Comparison of ENCODE assay signal across 1 cellular context in the genomic region with DNA sequence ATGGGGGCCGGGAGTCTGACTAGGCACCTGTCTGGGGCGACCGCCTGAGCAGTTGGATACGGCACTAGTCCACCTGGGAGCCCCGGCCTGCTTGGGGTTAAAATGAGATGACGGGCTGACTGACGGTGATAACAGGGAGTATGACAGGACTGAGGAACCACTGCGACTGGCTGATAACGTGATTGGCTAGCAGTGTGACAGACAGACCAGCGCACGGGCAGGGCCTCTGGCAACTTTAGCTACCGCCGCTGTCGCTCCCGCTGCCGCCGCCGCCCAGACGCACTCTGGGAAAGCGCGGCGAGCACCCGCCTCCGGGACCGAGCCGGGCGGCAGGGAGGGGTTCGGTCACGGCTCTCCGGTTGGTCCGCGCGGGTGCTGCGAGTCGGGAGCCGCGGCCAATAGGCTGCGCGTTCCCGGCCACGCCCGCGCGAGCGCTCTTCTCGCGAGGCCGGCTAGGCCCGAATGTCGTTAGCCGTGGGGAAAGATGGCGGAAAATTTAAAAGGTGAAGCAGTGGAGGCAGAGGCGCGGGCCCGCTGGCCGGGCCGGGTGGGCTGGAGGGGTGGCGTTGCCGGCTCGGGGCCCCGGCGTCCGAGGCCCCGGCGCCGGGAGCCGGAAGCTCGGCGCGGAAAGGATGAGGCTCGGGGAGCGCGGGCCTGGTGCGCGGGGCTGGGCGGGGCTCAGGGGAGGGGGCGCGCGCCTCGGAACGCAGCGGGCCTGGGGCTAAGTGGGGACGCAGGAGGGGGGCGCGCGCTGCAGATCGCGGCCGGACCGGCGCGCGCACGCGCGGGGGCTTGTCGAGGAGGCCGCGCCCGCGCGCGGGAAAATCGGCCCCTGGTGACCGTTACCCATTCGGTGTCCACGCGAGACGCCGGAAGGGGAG.
A peak's percentile ranks its signal among the peaks of the same experiment; 100 is the strongest.
TF ChIP-seq lines count a peak whose summit lies in the region.

A gene with protein sequence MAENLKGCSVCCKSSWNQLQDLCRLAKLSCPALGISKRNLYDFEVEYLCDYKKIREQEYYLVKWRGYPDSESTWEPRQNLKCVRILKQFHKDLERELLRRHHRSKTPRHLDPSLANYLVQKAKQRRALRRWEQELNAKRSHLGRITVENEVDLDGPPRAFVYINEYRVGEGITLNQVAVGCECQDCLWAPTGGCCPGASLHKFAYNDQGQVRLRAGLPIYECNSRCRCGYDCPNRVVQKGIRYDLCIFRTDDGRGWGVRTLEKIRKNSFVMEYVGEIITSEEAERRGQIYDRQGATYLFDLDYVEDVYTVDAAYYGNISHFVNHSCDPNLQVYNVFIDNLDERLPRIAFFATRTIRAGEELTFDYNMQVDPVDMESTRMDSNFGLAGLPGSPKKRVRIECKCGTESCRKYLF (plus strand): TSS at position 434 of the 881 bp plus-strand sequence. CDS start 51 bp downstream, at position 485.

TF ChIP-seq in H1, 55 proteins besides CTCF, POLR2A, EP300 and RAD21 (continued from another document):
- no peak for TF ChIP-seq SUZ12 (IDR thresholded peaks at IDR 0.05; ENCODE audit: low read length)
- peak; percentile 53 for TF ChIP-seq TBP (IDR thresholded peaks at IDR 0.05; ENCODE audit: low read depth, low read length)
- peak; percentile 72 for TF ChIP-seq BRCA1 (IDR thresholded peaks at IDR 0.05; ENCODE audit: low read depth, low read length)
- TF ChIP-seq SP4 (IDR thresholded peaks at IDR 0.05; ENCODE audit: low read length) = no peak
- TF ChIP-seq CHD2 (IDR thresholded peaks at IDR 0.05; ENCODE audit: low read length) = peak; percentile 88
- peak; percentile 84 for TF ChIP-seq YY1 (IDR thresholded peaks at IDR 0.05; ENCODE audit: low read depth, low read length)
- TF ChIP-seq HDAC2 (IDR thresholded peaks at IDR 0.05; ENCODE audit: borderline replicate concordance in 1 of 2, low read depth in 2 of 2, low read length in 2 of 2) = peak in 1 of 2 experiments; percentile 82; a peak in 1 of 4 replicates
- TF ChIP-seq TAF1 (IDR thresholded peaks at IDR 0.05; ENCODE audit: low read depth, low read length) = peak; percentile 80
- TF ChIP-seq POLR2AphosphoS5 (IDR thresholded peaks at IDR 0.05; ENCODE audit: low read depth, low read length) = no peak
- TF ChIP-seq, protein P1, sequence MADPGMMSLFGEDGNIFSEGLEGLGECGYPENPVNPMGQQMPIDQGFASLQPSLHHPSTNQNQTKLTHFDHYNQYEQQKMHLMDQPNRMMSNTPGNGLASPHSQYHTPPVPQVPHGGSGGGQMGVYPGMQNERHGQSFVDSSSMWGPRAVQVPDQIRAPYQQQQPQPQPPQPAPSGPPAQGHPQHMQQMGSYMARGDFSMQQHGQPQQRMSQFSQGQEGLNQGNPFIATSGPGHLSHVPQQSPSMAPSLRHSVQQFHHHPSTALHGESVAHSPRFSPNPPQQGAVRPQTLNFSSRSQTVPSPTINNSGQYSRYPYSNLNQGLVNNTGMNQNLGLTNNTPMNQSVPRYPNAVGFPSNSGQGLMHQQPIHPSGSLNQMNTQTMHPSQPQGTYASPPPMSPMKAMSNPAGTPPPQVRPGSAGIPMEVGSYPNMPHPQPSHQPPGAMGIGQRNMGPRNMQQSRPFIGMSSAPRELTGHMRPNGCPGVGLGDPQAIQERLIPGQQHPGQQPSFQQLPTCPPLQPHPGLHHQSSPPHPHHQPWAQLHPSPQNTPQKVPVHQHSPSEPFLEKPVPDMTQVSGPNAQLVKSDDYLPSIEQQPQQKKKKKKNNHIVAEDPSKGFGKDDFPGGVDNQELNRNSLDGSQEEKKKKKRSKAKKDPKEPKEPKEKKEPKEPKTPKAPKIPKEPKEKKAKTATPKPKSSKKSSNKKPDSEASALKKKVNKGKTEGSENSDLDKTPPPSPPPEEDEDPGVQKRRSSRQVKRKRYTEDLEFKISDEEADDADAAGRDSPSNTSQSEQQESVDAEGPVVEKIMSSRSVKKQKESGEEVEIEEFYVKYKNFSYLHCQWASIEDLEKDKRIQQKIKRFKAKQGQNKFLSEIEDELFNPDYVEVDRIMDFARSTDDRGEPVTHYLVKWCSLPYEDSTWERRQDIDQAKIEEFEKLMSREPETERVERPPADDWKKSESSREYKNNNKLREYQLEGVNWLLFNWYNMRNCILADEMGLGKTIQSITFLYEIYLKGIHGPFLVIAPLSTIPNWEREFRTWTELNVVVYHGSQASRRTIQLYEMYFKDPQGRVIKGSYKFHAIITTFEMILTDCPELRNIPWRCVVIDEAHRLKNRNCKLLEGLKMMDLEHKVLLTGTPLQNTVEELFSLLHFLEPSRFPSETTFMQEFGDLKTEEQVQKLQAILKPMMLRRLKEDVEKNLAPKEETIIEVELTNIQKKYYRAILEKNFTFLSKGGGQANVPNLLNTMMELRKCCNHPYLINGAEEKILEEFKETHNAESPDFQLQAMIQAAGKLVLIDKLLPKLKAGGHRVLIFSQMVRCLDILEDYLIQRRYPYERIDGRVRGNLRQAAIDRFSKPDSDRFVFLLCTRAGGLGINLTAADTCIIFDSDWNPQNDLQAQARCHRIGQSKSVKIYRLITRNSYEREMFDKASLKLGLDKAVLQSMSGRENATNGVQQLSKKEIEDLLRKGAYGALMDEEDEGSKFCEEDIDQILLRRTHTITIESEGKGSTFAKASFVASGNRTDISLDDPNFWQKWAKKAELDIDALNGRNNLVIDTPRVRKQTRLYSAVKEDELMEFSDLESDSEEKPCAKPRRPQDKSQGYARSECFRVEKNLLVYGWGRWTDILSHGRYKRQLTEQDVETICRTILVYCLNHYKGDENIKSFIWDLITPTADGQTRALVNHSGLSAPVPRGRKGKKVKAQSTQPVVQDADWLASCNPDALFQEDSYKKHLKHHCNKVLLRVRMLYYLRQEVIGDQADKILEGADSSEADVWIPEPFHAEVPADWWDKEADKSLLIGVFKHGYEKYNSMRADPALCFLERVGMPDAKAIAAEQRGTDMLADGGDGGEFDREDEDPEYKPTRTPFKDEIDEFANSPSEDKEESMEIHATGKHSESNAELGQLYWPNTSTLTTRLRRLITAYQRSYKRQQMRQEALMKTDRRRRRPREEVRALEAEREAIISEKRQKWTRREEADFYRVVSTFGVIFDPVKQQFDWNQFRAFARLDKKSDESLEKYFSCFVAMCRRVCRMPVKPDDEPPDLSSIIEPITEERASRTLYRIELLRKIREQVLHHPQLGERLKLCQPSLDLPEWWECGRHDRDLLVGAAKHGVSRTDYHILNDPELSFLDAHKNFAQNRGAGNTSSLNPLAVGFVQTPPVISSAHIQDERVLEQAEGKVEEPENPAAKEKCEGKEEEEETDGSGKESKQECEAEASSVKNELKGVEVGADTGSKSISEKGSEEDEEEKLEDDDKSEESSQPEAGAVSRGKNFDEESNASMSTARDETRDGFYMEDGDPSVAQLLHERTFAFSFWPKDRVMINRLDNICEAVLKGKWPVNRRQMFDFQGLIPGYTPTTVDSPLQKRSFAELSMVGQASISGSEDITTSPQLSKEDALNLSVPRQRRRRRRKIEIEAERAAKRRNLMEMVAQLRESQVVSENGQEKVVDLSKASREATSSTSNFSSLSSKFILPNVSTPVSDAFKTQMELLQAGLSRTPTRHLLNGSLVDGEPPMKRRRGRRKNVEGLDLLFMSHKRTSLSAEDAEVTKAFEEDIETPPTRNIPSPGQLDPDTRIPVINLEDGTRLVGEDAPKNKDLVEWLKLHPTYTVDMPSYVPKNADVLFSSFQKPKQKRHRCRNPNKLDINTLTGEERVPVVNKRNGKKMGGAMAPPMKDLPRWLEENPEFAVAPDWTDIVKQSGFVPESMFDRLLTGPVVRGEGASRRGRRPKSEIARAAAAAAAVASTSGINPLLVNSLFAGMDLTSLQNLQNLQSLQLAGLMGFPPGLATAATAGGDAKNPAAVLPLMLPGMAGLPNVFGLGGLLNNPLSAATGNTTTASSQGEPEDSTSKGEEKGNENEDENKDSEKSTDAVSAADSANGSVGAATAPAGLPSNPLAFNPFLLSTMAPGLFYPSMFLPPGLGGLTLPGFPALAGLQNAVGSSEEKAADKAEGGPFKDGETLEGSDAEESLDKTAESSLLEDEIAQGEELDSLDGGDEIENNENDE (IDR thresholded peaks at IDR 0.05; ENCODE audit: insufficient replicate concordance, low read length) = no peak
- TF ChIP-seq, protein P2, sequence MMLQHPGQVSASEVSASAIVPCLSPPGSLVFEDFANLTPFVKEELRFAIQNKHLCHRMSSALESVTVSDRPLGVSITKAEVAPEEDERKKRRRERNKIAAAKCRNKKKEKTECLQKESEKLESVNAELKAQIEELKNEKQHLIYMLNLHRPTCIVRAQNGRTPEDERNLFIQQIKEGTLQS (IDR thresholded peaks at IDR 0.05; ENCODE audit: insufficient read depth, low read depth, low read length) = no peak
- TF ChIP-seq KDM5A (IDR thresholded peaks at IDR 0.05; ENCODE audit: low read length) = no peak
- TF ChIP-seq CREB1 (IDR thresholded peaks at IDR 0.05) = 0 out of 2 replicates have a peak, but pooled peaks have one; percentile 13
- TF ChIP-seq PHF8 (conservative IDR thresholded peaks at IDR 0.05; ENCODE audit: low read depth, low read length) = peak; percentile 61
- TF ChIP-seq JUND (IDR thresholded peaks at IDR 0.05; ENCODE audit: low read length) = no peak
- TF ChIP-seq SAP30 (IDR thresholded peaks at IDR 0.05; ENCODE audit: insufficient read depth, insufficient replicate concordance, low read length) = peak; percentile 60
- TF ChIP-seq TAF7 (optimal IDR thresholded peaks at IDR 0.05; ENCODE audit: borderline replicate concordance, low read depth, low read length) = peak; percentile 63
- peak; percentile 24 for TF ChIP-seq ASH2L (IDR thresholded peaks at IDR 0.05; ENCODE audit: low read length)
- TF ChIP-seq KDM4A (IDR thresholded peaks at IDR 0.05; ENCODE audit: low read depth, low read length, severe bottlenecking) = peak; percentile 46
- TF ChIP-seq, protein P3, sequence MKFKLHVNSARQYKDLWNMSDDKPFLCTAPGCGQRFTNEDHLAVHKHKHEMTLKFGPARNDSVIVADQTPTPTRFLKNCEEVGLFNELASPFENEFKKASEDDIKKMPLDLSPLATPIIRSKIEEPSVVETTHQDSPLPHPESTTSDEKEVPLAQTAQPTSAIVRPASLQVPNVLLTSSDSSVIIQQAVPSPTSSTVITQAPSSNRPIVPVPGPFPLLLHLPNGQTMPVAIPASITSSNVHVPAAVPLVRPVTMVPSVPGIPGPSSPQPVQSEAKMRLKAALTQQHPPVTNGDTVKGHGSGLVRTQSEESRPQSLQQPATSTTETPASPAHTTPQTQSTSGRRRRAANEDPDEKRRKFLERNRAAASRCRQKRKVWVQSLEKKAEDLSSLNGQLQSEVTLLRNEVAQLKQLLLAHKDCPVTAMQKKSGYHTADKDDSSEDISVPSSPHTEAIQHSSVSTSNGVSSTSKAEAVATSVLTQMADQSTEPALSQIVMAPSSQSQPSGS (IDR thresholded peaks at IDR 0.05; ENCODE audit: low read length) = no peak
